ENCODE assay signal across 11 cellular contexts in the genomic region with DNA sequence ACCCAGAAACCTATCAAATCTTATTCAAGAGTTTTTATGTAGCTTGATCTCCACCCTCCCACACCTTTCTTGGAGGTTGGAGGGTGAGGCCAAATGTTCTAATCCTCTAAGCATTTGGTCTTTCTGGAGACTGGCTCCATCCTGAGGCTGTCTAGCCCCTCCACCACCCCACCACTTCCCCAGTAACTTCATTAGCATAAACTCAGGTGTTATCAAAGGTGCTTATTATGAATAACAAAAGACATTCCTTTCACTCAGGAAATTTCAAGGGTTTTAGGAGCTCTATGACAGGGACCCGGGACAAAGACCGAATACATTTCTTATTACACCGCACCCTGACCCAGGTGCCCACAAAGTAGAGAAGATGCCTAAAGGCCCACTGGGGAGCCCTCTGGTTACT.
"Had no signal": no experiment of that assay in that cellular context is flagged by ENCODE, and none has a peak within 500 bp of the region (broad histone marks: within the 10 kb centered on the region; RNA-seq: fewer than 3 reads in every experiment).

No MANE protein-coding gene starts in this region.

- DNase-seq: activated naive CD4-positive, alpha-beta T cell treated with Interleukin-2 at 50 U/mL for 16 hours; activated naive CD8-positive, alpha-beta T cell treated with anti-CD3 and anti-CD28 coated beads, Interleukin-2, amount 50 U/mL, for 24 hours; effector CD4-positive, alpha-beta T cell; heart right ventricle; left ventricle myocardium superior; tibial artery; uterus had no signal

- H3K4me3 ChIP-seq: ascending aorta, heart right ventricle, right atrium auricular region, skin epidermis, tibial artery, uterus had no signal

- H3K9me3 ChIP-seq: neutrophil, uterus had no signal

- H3K27ac Mint-ChIP-seq: activated naive CD8-positive, alpha-beta T cell treated with anti-CD3 and anti-CD28 coated beads, Interleukin-2, amount 50 U/mL, for 24 hours had no signal

- H3K36me3 ChIP-seq: ascending aorta, neutrophil, right atrium auricular region, tibial artery, uterus had no signal

- H3K4me1 ChIP-seq: ascending aorta, tibial artery, uterus had no signal

- H3K27me3 ChIP-seq: ascending aorta, heart right ventricle, neutrophil, right atrium auricular region, tibial artery, uterus had no signal

- H3K4me3 Mint-ChIP-seq: activated naive CD8-positive, alpha-beta T cell treated with anti-CD3 and anti-CD28 coated beads, Interleukin-2, amount 50 U/mL, for 24 hours had no signal

- H3K27ac ChIP-seq: ascending aorta, heart right ventricle, neutrophil, right atrium auricular region, tibial artery, uterus had no signal

- ATAC-seq: activated naive CD8-positive, alpha-beta T cell treated with anti-CD3 and anti-CD28 coated beads, Interleukin-2, amount 50 U/mL, for 24 hours had no signal

- H3K27me3 Mint-ChIP-seq: activated naive CD8-positive, alpha-beta T cell treated with anti-CD3 and anti-CD28 coated beads, Interleukin-2, amount 50 U/mL, for 24 hours had no signal
